In genomic region chr6:117677553-117678131, GRCh38 we compare ENCODE assay signal across 8 cellular contexts. TPM values are rescaled to one million over a fixed set of nuclear protein-coding genes. Genes with fewer than 3 reads are reported as not detected.
DNase-seq lines count a peak whose midpoint lies in the region; ATAC-seq lines count a peak whose summit lies in the region.

No MANE protein-coding gene starts in this region.

- no peak overlapping the region for H2AK5ac ChIP-seq in mesendoderm (ENCODE audit: low read length)

- no peaks in the 10 kb centered on the region for H3K36me3 ChIP-seq in mesendoderm (ENCODE audit: control insufficient read depth, insufficient read depth, low read length)

- H3K27me3 Mint-ChIP-seq in activated naive CD4-positive, alpha-beta T cell treated with anti-CD3 and anti-CD28 coated beads, Interleukin-2, amount 50 U/mL, for 24 hours = no peaks in the 10 kb centered on the region

- H3K27ac ChIP-seq in mesendoderm (ENCODE audit: low read depth, low read length) = no peak overlapping the region

- H3K36me3 Mint-ChIP-seq in activated naive CD4-positive, alpha-beta T cell treated with anti-CD3 and anti-CD28 coated beads, Interleukin-2, amount 50 U/mL, for 24 hours = peaks cover 24% of the 10 kb centered on the region

- H3K27ac Mint-ChIP-seq in activated naive CD4-positive, alpha-beta T cell treated with anti-CD3 and anti-CD28 coated beads, Interleukin-2, amount 50 U/mL, for 24 hours = no peak overlapping the region

- peak overlapping the region; percentile 91 for H3K4me3 Mint-ChIP-seq in activated naive CD4-positive, alpha-beta T cell treated with anti-CD3 and anti-CD28 coated beads, Interleukin-2, amount 50 U/mL, for 24 hours

- H3K18ac ChIP-seq in mesendoderm (ENCODE audit: low read length) = no peak overlapping the region

- peaks cover 64% of the 10 kb centered on the region for H3K79me2 ChIP-seq in mesendoderm (ENCODE audit: control insufficient read depth, insufficient read depth, low read length)

- H3K4me1 ChIP-seq in mesendoderm (ENCODE audit: control insufficient read depth, low read depth, low read length) = peaks cover 5% of the 10 kb centered on the region

- no peak for ATAC-seq in HG03175 (IDR thresholded peaks at IDR 0.05; ENCODE audit: unreplicated experiment)

- no peak overlapping the region for H4K5ac ChIP-seq in mesendoderm (ENCODE audit: low read length)

- no peak overlapping the region for H2BK5ac ChIP-seq in mesendoderm (ENCODE audit: low read length)

- no peak overlapping the region for H3K56ac ChIP-seq in mesendoderm (ENCODE audit: low read length)

- no peak overlapping the region for H2BK120ac ChIP-seq in mesendoderm (ENCODE audit: low read depth, low read length)

- no peak overlapping the region for H3K9ac ChIP-seq in mesendoderm (ENCODE audit: low read length)

- WGBS in mesendoderm (ENCODE audit: extremely low coverage, insufficient coverage, low lambda C conversion rate) = no CpG with 5 or more reads among the region's 5 CpGs

- no peak overlapping the region for H2BK15ac ChIP-seq in mesendoderm (replicated peaks; ENCODE audit: low read depth)

- H3K4me1 Mint-ChIP-seq in activated naive CD4-positive, alpha-beta T cell treated with anti-CD3 and anti-CD28 coated beads, Interleukin-2, amount 50 U/mL, for 24 hours = peaks cover 81% of the 10 kb centered on the region

- no peak overlapping the region for H3K4me3 ChIP-seq in mesendoderm (ENCODE audit: low read length)

- no peaks in the 10 kb centered on the region for H3K9me3 Mint-ChIP-seq in activated naive CD4-positive, alpha-beta T cell treated with anti-CD3 and anti-CD28 coated beads, Interleukin-2, amount 50 U/mL, for 24 hours

- H3K23ac ChIP-seq in mesendoderm (ENCODE audit: low read length) = no peak overlapping the region

- peaks cover 5% of the 10 kb centered on the region for H3K79me1 ChIP-seq in mesendoderm (ENCODE audit: low read length)

- no peak overlapping the region for H4K8ac ChIP-seq in mesendoderm (ENCODE audit: low read depth, low read length)

- no peaks in the 10 kb centered on the region for H3K27me3 ChIP-seq in mesendoderm (ENCODE audit: insufficient read depth, low read length, poor library complexity)

- H3K4ac ChIP-seq in mesendoderm (ENCODE audit: low read depth, low read length) = no peak overlapping the region

- no peak overlapping the region for H3K4me2 ChIP-seq in mesendoderm (ENCODE audit: low read length)

- DNase-seq in CD1c-positive myeloid dendritic cell (ENCODE audit: extremely low spot score) (peak; percentile 69), HS-5 (ENCODE audit: low read depth) (peak; percentile 34), kidney tubule cell (ENCODE audit: low spot score) (peak; percentile 50), mesendoderm (no peak), ecto neural progenitor cell (ENCODE audit: low spot score) (no peak)
- no peak for DNase-seq in stimulated activated CD4-positive, alpha-beta T cell treated with anti-CD3 and anti-CD28 coated beads, Interleukin-2, amount 100 ng/mL, for 48 hours

RNA-seq across cellular contexts. Expression of gene NUS1, which starts 2.4 kb away (rescaled TPM):
- polyA plus RNA-seq in mesendoderm (2013, experiment 1 of 2) = 53.2 TPM
- 52.3 TPM for polyA plus RNA-seq in mesendoderm (2013, experiment 2 of 2)

Comparison
In these comparisons a context has a peak if more than half of its experiments do, and no peak if none do; other contexts are left out.
1. DNase-seq: peak in CD1c-positive myeloid dendritic cell (single experiment), HS-5 (single experiment) and kidney tubule cell (single experiment); none in mesendoderm (single experiment), ecto neural progenitor cell (single experiment) and stimulated activated CD4-positive, alpha-beta T cell treated with anti-CD3 and anti-CD28 coated beads, Interleukin-2, amount 100 ng/mL, for 48 hours (0 of 2).